8 cellular contexts compared by ENCODE assay signal in genomic region chr15:70097337-70098169, GRCh38. TPM values are rescaled to one million over a fixed set of nuclear protein-coding genes. Genes with fewer than 3 reads are reported as not detected.
DNase-seq lines count a peak whose midpoint lies in the region; TF ChIP-seq lines count a peak whose summit lies in the region.

TSS of gene TLE3 (minus strand) at chr15:70097917. CDS start at chr15:70096798, 1,119 bp downstream.

- H3K9me3 ChIP-seq in SK-N-MC (ENCODE audit: low read depth, low read length): no peaks in the 10 kb centered on the region

- peak within 1 kb of the TSS; percentile 94 for H3K9ac ChIP-seq in SK-N-MC (ENCODE audit: insufficient read length)

- H3K36me3 ChIP-seq in SK-N-MC (ENCODE audit: insufficient read depth, low read length): peaks cover 26% of the 10 kb centered on the region

- DNase-seq in GM04504 (ENCODE audit: low read depth) (peak; percentile 93), HFF-Myc (ENCODE audit: extremely low read depth, low read depth) (peak; percentile 92), NAMALWA (ENCODE audit: low spot score) (peak; percentile 98), SK-N-MC (ENCODE audit: low read depth, low spot score) (peak; percentile 92), germinal center (ENCODE audit: low spot score) (peak; percentile 100), nucleus accumbens (lab: John Stamatoyannopoulos, UW) (peak; percentile 70 to 99 (median 94))
- peak; percentile 98 for DNase-seq in activated naive CD4-positive, alpha-beta T cell treated with anti-CD3 and anti-CD28 coated beads, Interleukin-2, amount 50 U/mL, for 16 hours

- peak within 1 kb of the TSS; percentile 83 for H3K4me3 ChIP-seq in HFF-Myc (replicated peaks; ENCODE audit: low read depth, low read length)
- peak within 1 kb of the TSS; percentile 99 for H3K4me3 ChIP-seq in SK-N-MC

- H3K27ac ChIP-seq in SK-N-MC: peak within 1 kb of the TSS; percentile 75
- peak within 1 kb of the TSS; percentile 69 for H3K27ac ChIP-seq in temporal lobe (ENCODE audit: low read depth, low read length)

- peak; percentile 24 for TF ChIP-seq CTCF in HFF-Myc (IDR thresholded peaks at IDR 0.05; ENCODE audit: low read depth, low read length, missing control alignments)

RNA-seq across cellular contexts. Expression of gene TLE3, which starts in this region (rescaled TPM):
- 104 TPM for total RNA-seq in temporal lobe

Comparison
In these comparisons a context has a peak if more than half of its experiments do, and no peak if none do; other contexts are left out.
1. Peak in every context shown above with its lines: DNase-seq, H3K4me3 ChIP-seq and H3K27ac ChIP-seq.